Comparison of ENCODE assay signal across 1 cellular context in the genomic region with DNA sequence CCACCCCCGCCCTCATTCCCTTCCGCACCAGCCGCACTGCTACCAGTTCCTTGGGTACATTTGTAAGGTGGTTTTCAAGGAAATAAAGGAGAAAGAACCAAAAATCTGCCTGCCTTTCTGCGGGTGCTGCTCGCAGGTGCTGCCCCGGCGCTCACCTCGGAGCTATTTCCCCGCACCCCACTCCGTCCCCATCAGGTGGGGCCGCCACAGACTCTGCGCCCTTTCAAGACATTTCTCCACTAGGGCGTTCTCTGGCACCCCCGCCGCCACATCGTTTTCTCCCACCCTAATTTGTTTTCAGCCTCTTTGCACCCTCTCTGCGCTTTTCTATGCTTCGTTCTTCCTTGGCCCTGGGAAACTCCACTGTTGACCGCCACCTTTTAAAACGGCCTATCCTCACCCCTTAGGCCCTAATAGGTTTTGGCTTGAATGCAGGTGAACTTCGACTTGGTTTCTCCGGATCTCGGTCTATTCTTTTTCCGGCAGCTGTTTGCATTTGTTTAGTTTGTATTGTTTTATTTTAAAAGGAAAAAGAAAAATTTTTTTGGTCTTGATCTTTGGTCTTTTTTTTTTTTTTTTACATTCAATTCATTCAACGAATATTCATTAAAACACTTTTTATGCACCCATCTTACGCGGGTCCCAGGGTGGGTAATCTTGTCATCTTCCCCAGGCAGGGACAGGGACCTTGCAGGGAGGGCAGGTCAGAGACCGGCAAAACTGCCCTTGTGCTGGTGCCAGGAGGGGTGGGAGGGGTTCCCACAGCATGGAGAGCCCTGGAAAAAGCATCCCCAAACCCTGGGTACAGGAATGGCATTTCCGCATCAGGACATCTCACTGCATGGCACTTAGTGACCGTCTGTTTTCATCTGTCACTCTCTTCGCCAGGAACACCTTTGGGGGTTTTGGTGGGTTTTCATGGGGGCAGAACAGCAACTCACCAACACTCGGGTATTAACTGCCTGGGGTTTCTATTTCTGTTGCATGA.
A peak's percentile ranks its signal among the peaks of the same experiment; 100 is the strongest.
TF ChIP-seq lines count a peak whose summit lies in the region.

No MANE protein-coding gene starts in this region.

TF ChIP-seq in H1, 55 proteins besides CTCF, POLR2A, EP300 and RAD21:
- TF ChIP-seq KDM1A (IDR thresholded peaks at IDR 0.05; ENCODE audit: borderline replicate concordance, low read length) (no peak), RNF2 (IDR thresholded peaks at IDR 0.05; ENCODE audit: borderline replicate concordance, low read depth, low read length, missing control alignments, poor library complexity, severe bottlenecking) (peak; percentile 31), TAF7 (optimal IDR thresholded peaks at IDR 0.05; ENCODE audit: borderline replicate concordance, low read depth, low read length) (no peak), JUND (IDR thresholded peaks at IDR 0.05; ENCODE audit: low read length) (no peak), JUN (IDR thresholded peaks at IDR 0.05; ENCODE audit: low read depth, low read length) (no peak), SP1 (IDR thresholded peaks at IDR 0.05; ENCODE audit: low read depth, low read length) (no peak), SUZ12 (IDR thresholded peaks at IDR 0.05; ENCODE audit: low read length) (no peak)
